Comparison of ENCODE assay signal across 1 cellular context in genomic region chr3:149199474-149199873, GRCh38.
TF ChIP-seq lines count a peak whose summit lies in the region.

No MANE protein-coding gene starts in this region.

TF ChIP-seq in endothelial cell of umbilical vein, 7 proteins besides CTCF, POLR2A, EP300 and RAD21:
- no peak for TF ChIP-seq MYC (IDR thresholded peaks at IDR 0.05; ENCODE audit: low read depth, low read length)
- TF ChIP-seq GATA2 (IDR thresholded peaks at IDR 0.05; ENCODE audit: insufficient read depth, insufficient read length, low read depth, low read length), result no peak
- TF ChIP-seq FOS (IDR thresholded peaks at IDR 0.05; ENCODE audit: borderline replicate concordance, insufficient read depth, low read length), result no peak
- TF ChIP-seq MAX (IDR thresholded peaks at IDR 0.05; ENCODE audit: insufficient read depth, insufficient read length), result no peak
- TF ChIP-seq POLR2AphosphoS5 (IDR thresholded peaks at IDR 0.05; ENCODE audit: insufficient read depth, low read depth, low read length), result no peak
